Comparison of ENCODE assay signal across 17 cellular contexts in the genomic region with DNA sequence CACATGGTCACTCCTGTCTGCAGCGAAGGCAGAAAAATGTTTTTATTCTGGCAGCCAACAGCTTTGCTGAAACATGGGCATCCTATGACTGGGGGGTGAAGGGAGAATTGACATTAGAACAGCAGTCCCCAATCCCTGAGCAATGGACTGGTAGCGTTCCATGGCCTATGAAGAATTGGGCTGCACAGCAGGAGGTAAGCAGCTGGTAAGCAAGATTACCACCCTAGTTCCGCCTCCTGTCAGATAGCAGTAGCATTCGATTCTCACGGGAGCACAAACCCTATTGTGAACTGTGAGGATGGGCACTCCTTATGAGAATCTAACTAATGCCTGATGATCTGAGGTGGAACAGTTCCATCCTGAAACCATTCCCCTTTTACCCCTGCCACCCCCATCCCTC.
DNase-seq lines count a peak whose midpoint lies in the region; ATAC-seq, FAIRE-seq and TF ChIP-seq lines count a peak whose summit lies in the region.
"Had no signal": no experiment of that assay in that cellular context is flagged by ENCODE, and none has a peak within 500 bp of the region (broad histone marks: within the 10 kb centered on the region; RNA-seq: fewer than 3 reads in every experiment).

No MANE protein-coding gene starts in this region.

- TF ChIP-seq EP300 in K562 (IDR thresholded peaks at IDR 0.05; ENCODE audit: low read length), result peak; percentile 18; the same call in 1 of the 2 replicates

- no peak for TF ChIP-seq RAD21 in K562 (CRISPR knock-in tag; conservative IDR thresholded peaks at IDR 0.05 in 1 of 2, IDR thresholded peaks at IDR 0.05 in 1 of 2)

- intact Hi-C loops in K562 (cut with micrococcal nuclease) (no loop called here), lower leg skin (cut with DNase I; ENCODE audit: low total_unique reads) (no loop called here)

- H3K4me3 ChIP-seq in DND-41 (ENCODE audit: low read depth in 1 of 2, low read length in 2 of 2), result no peak overlapping the region
- H3K4me3 ChIP-seq in NB4 (ENCODE audit: low read depth, low read length), result no peak overlapping the region
- H3K4me3 ChIP-seq in K562, result no peak overlapping the region
- no peak overlapping the region for H3K4me3 ChIP-seq in lower leg skin (ENCODE audit: low read depth, poor library complexity, severe bottlenecking)
- H3K4me3 ChIP-seq: GM23248 had no signal

- H3K36me3 Mint-ChIP-seq in mesothelial cell of epicardium, result no peaks in the 10 kb centered on the region
- H3K36me3 Mint-ChIP-seq: CD8-positive, alpha-beta T cell; IgD-negative memory B cell had no signal

- peak overlapping the region; percentile 36; the same call in 1 of the 2 replicates for H2AFZ ChIP-seq in DND-41 (ENCODE audit: low read depth, low read length)
- H2AFZ ChIP-seq in K562 (ENCODE audit: low read depth, low read length), result peak overlapping the region; percentile 54
- H2AFZ ChIP-seq: GM23248 had no signal

- H3K4me3 Mint-ChIP-seq in mesothelial cell of epicardium, result no peak overlapping the region
- H3K4me3 Mint-ChIP-seq: CD8-positive, alpha-beta T cell; IgD-negative memory B cell had no signal

- no peak for ATAC-seq in DND-41 (ENCODE audit: insufficient read depth, low read depth)
- ATAC-seq in K562, result peak; percentile 86
- ATAC-seq in HG03520 (IDR thresholded peaks at IDR 0.05; ENCODE audit: unreplicated experiment), result no peak
- ATAC-seq: CD8-positive, alpha-beta T cell had no signal

- H3K9me3 ChIP-seq in DND-41 (ENCODE audit: insufficient read depth, low read length, severe bottlenecking), result peaks cover 4% of the 10 kb centered on the region
- no peaks in the 10 kb centered on the region for H3K9me3 ChIP-seq in K562 (replicated peaks; ENCODE audit: control insufficient read depth, insufficient read depth, low read depth, low read length)
- H3K9me3 ChIP-seq: BE2C had no signal

- H3K9ac ChIP-seq in DND-41 (ENCODE audit: low read depth, low read length) (no peak overlapping the region), K562 (ENCODE audit: insufficient read depth in 1 of 2, low read depth in 2 of 2, low read length in 2 of 2) (no peak overlapping the region)
- H3K9ac ChIP-seq: GM23248 had no signal

- H3K79me2 ChIP-seq in DND-41 (ENCODE audit: insufficient read depth, low read length), result no peaks in the 10 kb centered on the region
- H3K79me2 ChIP-seq in K562 (ENCODE audit: control insufficient read depth, insufficient read depth, low read length), result no peaks in the 10 kb centered on the region

- H4K20me1 ChIP-seq in DND-41 (ENCODE audit: insufficient read depth, low read length) (no peaks in the 10 kb centered on the region), K562 (replicated peaks; ENCODE audit: control insufficient read depth, insufficient read depth, low read length) (no peaks in the 10 kb centered on the region)

- DNase-seq in DND-41 (no peak), NB4 (ENCODE audit: low read depth) (peak; percentile 9), K562 (ENCODE audit: extremely low read depth in 1 of 4, low spot score in 3 of 4) (peak; percentile 7 to 63 (median 10)), mesothelial cell of epicardium (ENCODE audit: low spot score in 2 of 2, unreplicated experiment in 2 of 2) (no peak), lower leg skin (ENCODE audit: low spot score in 2 of 2) (no peak)
- DNase-seq in activated CD4-positive, alpha-beta T cell treated with anti-CD3 and anti-CD28 coated beads for 4 hours, result no peak
- DNase-seq: BE2C; CD8-positive, alpha-beta T cell; GM23248; NCI-H1417 treated with DMSO at 0.1 percent for 48 hours; NCI-H2029; NCI-H2171; NK-92 treated with Interleukin-12 subunit alpha and Interleukin-12 subunit beta, amount 100 ng/mL, for 24 hours; SHP77 treated with DMSO at 0.1 percent for 48 hours had no signal

- POLR2A ChIA-PET in K562 (lab: Yijun Ruan, JAX), result no interaction called here

- WGBS in K562 (ENCODE audit: insufficient coverage, low coverage, missing lambda C conversion rate), result 6% methylated on average over 5 of the region's 5 CpGs
- 80 to 82% methylated on average over 5 of the region's 5 CpGs for WGBS in lower leg skin, 2 donors

- no peak for TF ChIP-seq POLR2A in NB4 (IDR thresholded peaks at IDR 0.05; ENCODE audit: extremely low read depth, insufficient read length)
- no peak for TF ChIP-seq POLR2A in K562 (conservative IDR thresholded peaks at IDR 0.05)
- TF ChIP-seq POLR2A in lower leg skin (IDR thresholded peaks at IDR 0.05), result no peak

- H3K4me1 Mint-ChIP-seq in mesothelial cell of epicardium, result peaks cover 13% of the 10 kb centered on the region
- H3K4me1 Mint-ChIP-seq: IgD-negative memory B cell had no signal

- peaks cover 6% of the 10 kb centered on the region; the same call in 1 of the 2 replicates for H3K4me1 ChIP-seq in DND-41 (ENCODE audit: insufficient read depth, low read length)
- no peaks in the 10 kb centered on the region; a peak in 1 of 5 replicates for H3K4me1 ChIP-seq in K562 (replicated peaks in 1 of 2; ENCODE audit: control insufficient read depth in 2 of 2, insufficient read depth in 2 of 2, low read length in 2 of 2)
- H3K4me1 ChIP-seq: BE2C had no signal

- no peak overlapping the region for H3K4me2 ChIP-seq in DND-41 (ENCODE audit: insufficient read depth, low read length)
- peak overlapping the region; percentile 12; the same call in 1 of the 2 replicates for H3K4me2 ChIP-seq in K562 (ENCODE audit: insufficient read depth, low read length)

- no peaks in the 10 kb centered on the region for H3K27me3 Mint-ChIP-seq in mesothelial cell of epicardium (ENCODE audit: low read depth)
- H3K27me3 Mint-ChIP-seq: IgD-negative memory B cell had no signal

- in situ Hi-C loops in K562 (cut with MboI), result no loop called here

- peaks cover 9% of the 10 kb centered on the region for H3K9me3 Mint-ChIP-seq in mesothelial cell of epicardium
- H3K9me3 Mint-ChIP-seq: CD8-positive, alpha-beta T cell; IgD-negative memory B cell had no signal

- H3K27me3 ChIP-seq in DND-41 (ENCODE audit: insufficient read depth, low read length, poor library complexity) (no peaks in the 10 kb centered on the region), K562 (ENCODE audit: control insufficient read depth in 2 of 2, insufficient read depth in 2 of 2, low read length in 2 of 2) (no peaks in the 10 kb centered on the region)
- H3K27me3 ChIP-seq: BE2C had no signal

- peak overlapping the region; percentile 59 for H3K27ac Mint-ChIP-seq in mesothelial cell of epicardium
- H3K27ac Mint-ChIP-seq: CD8-positive, alpha-beta T cell; IgD-negative memory B cell had no signal

- no TSS peak for BruUV-seq in K562 (replicated peaks; lab: Mats Ljungman, UMichigan)

- H3K9me1 ChIP-seq in K562 (ENCODE audit: control insufficient read depth, insufficient read depth, low read length), result no peaks in the 10 kb centered on the region

- TF ChIP-seq CTCF in DND-41 (IDR thresholded peaks at IDR 0.05; ENCODE audit: borderline replicate concordance, extremely low read depth, low read length, poor library complexity, severe bottlenecking) (no peak), NB4 (IDR thresholded peaks at IDR 0.05; ENCODE audit: low read depth, low read length) (no peak), K562 (IDR thresholded peaks at IDR 0.05 in 2 of 3, conservative IDR thresholded peaks at IDR 0.05 in 1 of 3; ENCODE audit: insufficient read depth in 2 of 3, low read depth in 1 of 3, low read length in 3 of 3) (no peak), mesothelial cell of epicardium (IDR thresholded peaks at IDR 0.05; ENCODE audit: unreplicated experiment) (no peak), lower leg skin (IDR thresholded peaks at IDR 0.05) (no peak)

- CTCF ChIA-PET in K562 (lab: Yijun Ruan, JAX; ENCODE audit: low intra/inter-chr PET ratio), result no interaction called here

- no peaks in the 10 kb centered on the region for H3K36me3 ChIP-seq in DND-41 (ENCODE audit: insufficient read depth, low read length)
- H3K36me3 ChIP-seq in K562 (ENCODE audit: control insufficient read depth, insufficient read depth, low read length), result no peaks in the 10 kb centered on the region
- H3K36me3 ChIP-seq: BE2C had no signal

- peak; percentile 84 for FAIRE-seq in K562 (lab: Jason Lieb, UNC)
- FAIRE-seq: GM12892 had no signal

- 0 out of 2 replicates have a peak overlapping the region, but pooled peaks have one; percentile 45 for H3K27ac ChIP-seq in DND-41 (ENCODE audit: low read length)
- H3K27ac ChIP-seq in K562 (ENCODE audit: extremely low read depth, low read depth, low read length), result peak overlapping the region; percentile 55; the same call in 2 of the 3 replicates
- H3K27ac ChIP-seq: GM23248 had no signal

TF ChIP-seq in K562, 482 proteins besides CTCF, POLR2A, EP300 and RAD21 (continues in another document):
- no peak for TF ChIP-seq GATA2 (CRISPR knock-in tag; IDR thresholded peaks at IDR 0.05)
- TF ChIP-seq POLR2B (IDR thresholded peaks at IDR 0.05; ENCODE audit: low read depth, partially characterized antibody), result no peak
- no peak for TF ChIP-seq MEIS2 (IDR thresholded peaks at IDR 0.05; ENCODE audit: partially characterized antibody)
- TF ChIP-seq MTA1 (IDR thresholded peaks at IDR 0.05; ENCODE audit: borderline replicate concordance), result no peak
- no peak for TF ChIP-seq ZNF408 (CRISPR knock-in tag; IDR thresholded peaks at IDR 0.05; ENCODE audit: low read depth)
- no peak for TF ChIP-seq HBP1 (CRISPR knock-in tag; IDR thresholded peaks at IDR 0.05)
- no peak for TF ChIP-seq GTF2E2 (tag; IDR thresholded peaks at IDR 0.05)
- TF ChIP-seq, protein P1, sequence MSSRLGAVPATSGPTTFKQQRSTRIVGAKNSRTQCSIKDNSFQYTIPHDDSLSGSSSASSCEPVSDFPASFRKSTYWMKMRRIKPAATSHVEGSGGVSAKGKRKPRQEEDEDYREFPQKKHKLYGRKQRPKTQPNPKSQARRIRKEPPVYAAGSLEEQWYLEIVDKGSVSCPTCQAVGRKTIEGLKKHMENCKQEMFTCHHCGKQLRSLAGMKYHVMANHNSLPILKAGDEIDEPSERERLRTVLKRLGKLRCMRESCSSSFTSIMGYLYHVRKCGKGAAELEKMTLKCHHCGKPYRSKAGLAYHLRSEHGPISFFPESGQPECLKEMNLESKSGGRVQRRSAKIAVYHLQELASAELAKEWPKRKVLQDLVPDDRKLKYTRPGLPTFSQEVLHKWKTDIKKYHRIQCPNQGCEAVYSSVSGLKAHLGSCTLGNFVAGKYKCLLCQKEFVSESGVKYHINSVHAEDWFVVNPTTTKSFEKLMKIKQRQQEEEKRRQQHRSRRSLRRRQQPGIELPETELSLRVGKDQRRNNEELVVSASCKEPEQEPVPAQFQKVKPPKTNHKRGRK (tag; IDR thresholded peaks at IDR 0.05), result no peak
- no peak for TF ChIP-seq HCFC1 (IDR thresholded peaks at IDR 0.05; ENCODE audit: low read depth, low read length)

Comparison
In these comparisons a context has a peak if more than half of its experiments do, and no peak if none do; other contexts are left out.
1. DNase-seq: peak in NB4 (single experiment) and K562 (4 of 4); none in DND-41 (single experiment), mesothelial cell of epicardium (0 of 2), activated CD4-positive, alpha-beta T cell treated with anti-CD3 and anti-CD28 coated beads for 4 hours (0 of 2) and lower leg skin (0 of 2).